ENCODE assay signal across 9 cellular contexts in genomic region chr12:4849024-4849594, GRCh38.
DNase-seq lines count a peak whose midpoint lies in the region; ATAC-seq, FAIRE-seq and TF ChIP-seq lines count a peak whose summit lies in the region.
"Had no signal": no experiment of that assay in that cellular context is flagged by ENCODE, and none has a peak within 500 bp of the region (broad histone marks: within the 10 kb centered on the region; RNA-seq: fewer than 3 reads in every experiment).

No MANE protein-coding gene starts in this region.

- WGBS in small intestine, 3 donors: 24 to 37% (median 26%) methylated on average over 11 to 12 of the region's 12 CpGs

- peak; percentile 75 to 89 for TF ChIP-seq CTCF in fibroblast of lung (conservative IDR thresholded peaks at IDR 0.05 in 1 of 2, IDR thresholded peaks at IDR 0.05 in 1 of 2; ENCODE audit: low read depth in 1 of 2, low read length in 2 of 2)

- H3K79me2 ChIP-seq in fibroblast of lung (ENCODE audit: control insufficient read depth, insufficient read depth, low read length): no peaks in the 10 kb centered on the region

- H3K4me1 ChIP-seq in fibroblast of lung (ENCODE audit: control insufficient read depth, extremely low read depth, insufficient read depth, low read length): no peaks in the 10 kb centered on the region
- H3K4me1 ChIP-seq in small intestine (ENCODE audit: control insufficient read depth in 2 of 2, insufficient read depth in 1 of 2, low read depth in 1 of 2, low read length in 1 of 2): no peaks in the 10 kb centered on the region

- no peak overlapping the region for H3K4me3 Mint-ChIP-seq in stimulated activated naive CD8-positive, alpha-beta T cell treated with anti-CD3 and anti-CD28 coated beads, Interleukin-15, amount 100 ng/mL, for 72 hours
- H3K4me3 Mint-ChIP-seq: T-cell had no signal

- no peak overlapping the region for H3K4me2 ChIP-seq in fibroblast of lung (ENCODE audit: extremely low read depth, insufficient read depth, low read length)

- H3K27me3 ChIP-seq in fibroblast of lung (ENCODE audit: control insufficient read depth, insufficient read depth, low read length): peaks cover 3% of the 10 kb centered on the region
- no peaks in the 10 kb centered on the region for H3K27me3 ChIP-seq in small intestine (ENCODE audit: control insufficient read depth in 2 of 2, insufficient read depth in 2 of 2, low read length in 2 of 2)

- H3K4me1 Mint-ChIP-seq in stimulated activated naive CD8-positive, alpha-beta T cell treated with anti-CD3 and anti-CD28 coated beads, Interleukin-15, amount 100 ng/mL, for 72 hours: no peaks in the 10 kb centered on the region

- H3K9me3 ChIP-seq in fibroblast of lung (ENCODE audit: control insufficient read depth, insufficient read depth, low read depth, low read length) (no peaks in the 10 kb centered on the region), small intestine (ENCODE audit: control insufficient read depth, low read depth) (no peaks in the 10 kb centered on the region)

- H3K27ac ChIP-seq in fibroblast of lung (ENCODE audit: insufficient read depth, low read length) (no peak overlapping the region), small intestine (ENCODE audit: low read depth in 1 of 2, low read length in 1 of 2) (no peak overlapping the region)

- no peak for ATAC-seq in stimulated activated naive CD8-positive, alpha-beta T cell treated with anti-CD3 and anti-CD28 coated beads, Interleukin-15, amount 100 ng/mL, for 72 hours
- ATAC-seq in HG02938 (IDR thresholded peaks at IDR 0.05; ENCODE audit: unreplicated experiment) (no peak), HG03520 (IDR thresholded peaks at IDR 0.05; ENCODE audit: unreplicated experiment) (no peak)
- ATAC-seq: T-cell had no signal

- no peak overlapping the region for H2AFZ ChIP-seq in fibroblast of lung (ENCODE audit: low read length)

- DNase-seq in COLO829 (ENCODE audit: low spot score) (peak; percentile 65), GM19239 (ENCODE audit: insufficient read length, low spot score) (no peak), RPMI7951 (ENCODE audit: low read depth) (peak; percentile 16), fibroblast of lung (ENCODE audit: low read depth in 2 of 2) (peak; percentile 33 to 58), small intestine (peak; percentile 23)
- no peak for DNase-seq in stimulated activated naive CD8-positive, alpha-beta T cell treated with anti-CD3 and anti-CD28 coated beads, Interleukin-15, amount 100 ng/mL, for 72 hours

- peaks cover 7% of the 10 kb centered on the region for H3K27me3 Mint-ChIP-seq in stimulated activated naive CD8-positive, alpha-beta T cell treated with anti-CD3 and anti-CD28 coated beads, Interleukin-15, amount 100 ng/mL, for 72 hours

- H4K20me1 ChIP-seq in fibroblast of lung (ENCODE audit: control insufficient read depth, extremely low read depth, insufficient read depth, low read length): no peaks in the 10 kb centered on the region

- no peaks in the 10 kb centered on the region for H3K36me3 ChIP-seq in fibroblast of lung (ENCODE audit: control insufficient read depth, insufficient read depth, low read length)
- no peaks in the 10 kb centered on the region for H3K36me3 ChIP-seq in small intestine (ENCODE audit: control insufficient read depth in 2 of 2, insufficient read depth in 2 of 2, low read length in 2 of 2)

- H3K27ac Mint-ChIP-seq in stimulated activated naive CD8-positive, alpha-beta T cell treated with anti-CD3 and anti-CD28 coated beads, Interleukin-15, amount 100 ng/mL, for 72 hours: no peak overlapping the region
- H3K27ac Mint-ChIP-seq: T-cell had no signal

- no peaks in the 10 kb centered on the region for H3K9me3 Mint-ChIP-seq in stimulated activated naive CD8-positive, alpha-beta T cell treated with anti-CD3 and anti-CD28 coated beads, Interleukin-15, amount 100 ng/mL, for 72 hours
- H3K9me3 Mint-ChIP-seq: T-cell had no signal

- H3K9ac ChIP-seq in fibroblast of lung (ENCODE audit: insufficient read depth, low read length): no peak overlapping the region

- no peak overlapping the region for H3K4me3 ChIP-seq in fibroblast of lung (replicated peaks in 1 of 4; ENCODE audit: control extremely low read depth in 1 of 4, insufficient read depth in 1 of 4, low read depth in 3 of 4, low read length in 4 of 4)
- no peak overlapping the region for H3K4me3 ChIP-seq in small intestine (ENCODE audit: low read depth in 1 of 2, low read length in 2 of 2)

- peak; percentile 11 for FAIRE-seq in GM19239 (lab: Jason Lieb, UNC)
- FAIRE-seq in small intestine (lab: Jason Lieb, UNC): no peak

Comparison
In these comparisons a context has a peak if more than half of its experiments do, and no peak if none do; other contexts are left out.
1. DNase-seq: peak in COLO829 (single experiment), RPMI7951 (single experiment), fibroblast of lung (2 of 2) and small intestine (single experiment); none in GM19239 (single experiment) and stimulated activated naive CD8-positive, alpha-beta T cell treated with anti-CD3 and anti-CD28 coated beads, Interleukin-15, amount 100 ng/mL, for 72 hours (0 of 2).